17 cellular contexts compared by ENCODE assay signal in the genomic region with DNA sequence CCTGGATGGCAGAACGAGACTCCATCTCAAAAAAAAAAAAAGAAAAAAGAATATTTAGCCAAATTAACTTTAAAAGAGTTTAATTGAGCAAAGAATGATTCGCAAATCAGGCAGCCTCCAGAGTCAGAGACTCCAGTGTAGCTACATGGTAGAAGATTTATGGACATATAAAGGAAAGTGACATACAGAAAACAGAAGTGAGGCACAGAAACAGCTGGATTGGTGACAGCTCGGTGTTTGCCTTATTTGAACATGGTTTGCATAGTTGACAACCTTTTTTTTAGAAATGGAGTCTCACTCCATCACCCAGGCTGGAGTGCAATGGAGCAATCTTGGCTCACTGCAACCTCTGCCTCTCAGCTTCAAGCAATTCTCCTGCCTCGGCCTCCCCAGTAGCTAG.
DNase-seq lines count a peak whose midpoint lies in the region; ATAC-seq and TF ChIP-seq lines count a peak whose summit lies in the region.
"Had no signal": no experiment of that assay in that cellular context is flagged by ENCODE, and none has a peak within 500 bp of the region (broad histone marks: within the 10 kb centered on the region; RNA-seq: fewer than 3 reads in every experiment).

No MANE protein-coding gene starts in this region.

- no peaks in the 10 kb centered on the region for H4K20me1 ChIP-seq in DOHH2 (ENCODE audit: control insufficient read depth, insufficient read depth, low read depth, low read length)

- H3K4me3 ChIP-seq in DOHH2 (ENCODE audit: low read length), result no peak overlapping the region
- H3K4me3 ChIP-seq: GM23338 had no signal

- H3K9me2 ChIP-seq in DOHH2 (replicated peaks; ENCODE audit: control insufficient read depth, low read length), result no peaks in the 10 kb centered on the region

- no peaks in the 10 kb centered on the region for H3K27me3 ChIP-seq in DOHH2 (ENCODE audit: control insufficient read depth, low read length)

- H3K27ac ChIP-seq in DOHH2 (ENCODE audit: low read depth, low read length), result peak overlapping the region; percentile 4; the same call in 1 of the 2 replicates

- TF ChIP-seq CTCF in DOHH2 (IDR thresholded peaks at IDR 0.05; ENCODE audit: low read depth, low read length, poor library complexity, severe bottlenecking), result no peak

- H3K36me3 ChIP-seq in DOHH2 (ENCODE audit: control insufficient read depth, low read length), result no peaks in the 10 kb centered on the region; the same call in 1 of the 2 replicates

- peaks cover 7% of the 10 kb centered on the region for H3K79me2 ChIP-seq in DOHH2 (ENCODE audit: control insufficient read depth, low read length)

- H3K4me2 ChIP-seq in DOHH2 (ENCODE audit: low read length), result peak overlapping the region; percentile 29
- H3K4me2 ChIP-seq: GM23338 had no signal

- no peak for ATAC-seq in GM18520 (IDR thresholded peaks at IDR 0.05; ENCODE audit: unreplicated experiment)
- ATAC-seq in GM21423 (IDR thresholded peaks at IDR 0.05; ENCODE audit: unreplicated experiment), result no peak
- ATAC-seq: GM23338, HCT116 had no signal

- H3K4me1 ChIP-seq in DOHH2 (ENCODE audit: control insufficient read depth, low read length), result peaks cover 62% of the 10 kb centered on the region

- H3F3A ChIP-seq in DOHH2 (ENCODE audit: control insufficient read depth, insufficient read depth), result peaks cover 6% of the 10 kb centered on the region

- H3K9me3 ChIP-seq in DOHH2 (ENCODE audit: control insufficient read depth, insufficient read depth, low read length), result no peaks in the 10 kb centered on the region

- peak; percentile 78 for DNase-seq in EH (ENCODE audit: low read depth)
- peak; percentile 54 for DNase-seq in MV-4-11 (lab: John Stamatoyannopoulos, UW)
- DNase-seq in GDM1 (lab: John Stamatoyannopoulos, UW), result no peak
- DNase-seq: C1 segment of cervical spinal cord; Calu3; CD4-positive, alpha-beta memory T cell; COR-L47; DMS53; DMS79 treated with DMSO at 0.1 percent for 48 hours; EL; GF-D8; H9 had no signal
